ENCODE assay signal across 14 cellular contexts in the genomic region with DNA sequence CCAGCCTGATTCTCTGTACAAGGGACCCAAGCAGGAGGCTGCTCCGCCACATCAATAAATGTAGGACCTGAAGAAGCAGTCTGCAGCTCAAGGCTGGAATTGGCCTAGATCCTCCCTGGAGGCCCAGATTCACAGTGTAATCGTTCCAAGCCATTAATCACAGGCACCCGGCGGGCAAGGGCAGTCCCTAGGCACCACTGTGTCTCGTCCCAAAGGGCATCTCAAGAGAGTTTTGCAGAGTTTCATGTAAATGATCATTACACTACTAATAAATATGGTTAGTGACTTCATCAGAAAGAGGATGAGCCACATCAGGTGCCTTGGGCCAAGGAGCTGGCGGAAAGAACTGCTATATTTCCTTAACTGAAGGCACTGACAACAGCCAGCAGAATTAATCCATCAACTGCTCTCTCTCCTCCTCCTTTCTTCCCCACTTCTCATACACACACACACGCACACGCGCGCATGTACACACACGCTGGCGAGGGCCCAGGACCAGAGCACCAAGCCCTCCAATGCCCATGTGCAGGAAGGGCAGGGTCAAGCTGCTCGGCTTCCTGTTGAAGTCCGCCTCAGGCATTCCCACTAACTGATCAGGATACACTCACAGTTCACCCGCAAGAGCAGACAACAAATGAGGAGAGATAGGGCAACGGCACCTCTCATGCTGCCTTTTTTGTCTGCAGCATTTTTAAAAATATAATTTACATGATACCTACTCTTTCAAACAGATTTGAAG. TPM values are rescaled to one million over a fixed set of nuclear protein-coding genes. Genes with fewer than 3 reads are reported as not detected.
A peak's percentile ranks its signal among the peaks of the same experiment; 100 is the strongest.
DNase-seq lines count a peak whose midpoint lies in the region; ATAC-seq and TF ChIP-seq lines count a peak whose summit lies in the region.
"Had no signal": no experiment of that assay in that cellular context is flagged by ENCODE, and none has a peak within 500 bp of the region (broad histone marks: within the 10 kb centered on the region; RNA-seq: fewer than 3 reads in every experiment).

No MANE protein-coding gene starts in this region.

- no peak overlapping the region for H3K56ac ChIP-seq in H9 (ENCODE audit: insufficient read length, low read depth, low read length)

- H3K4me3 ChIP-seq in left ventricle myocardium inferior (no peak overlapping the region), transverse colon (no peak overlapping the region)
- H3K4me3 ChIP-seq: pancreas had no signal

- no peak overlapping the region for H3K9ac ChIP-seq in H9 (ENCODE audit: extremely low read depth, insufficient read length, low read length)

- TF ChIP-seq POLR2A in transverse colon (IDR thresholded peaks at IDR 0.05): no peak

- H3K4me1 ChIP-seq in H9 (ENCODE audit: insufficient read depth, low read length): no peaks in the 10 kb centered on the region
- peaks cover 40% of the 10 kb centered on the region for H3K4me1 ChIP-seq in left ventricle myocardium inferior
- peaks cover 0 to 26% (median 8%) of the 10 kb centered on the region in 4 donors for H3K4me1 ChIP-seq in transverse colon

- no peak overlapping the region for H3K18ac ChIP-seq in H9 (ENCODE audit: insufficient read length, low read depth, low read length)

- H2BK120ac ChIP-seq in H9 (ENCODE audit: low read depth, low read length, poor library complexity, severe bottlenecking): no peak overlapping the region

- no peaks in the 10 kb centered on the region for H4K20me1 ChIP-seq in H9 (ENCODE audit: control insufficient read depth, insufficient read depth, insufficient read length)

- H3K27ac ChIP-seq in H9 (ENCODE audit: insufficient read length, low read depth, low read length) (no peak overlapping the region), left ventricle myocardium inferior (replicated peaks) (peak overlapping the region; percentile 60), transverse colon (no peak overlapping the region), substantia nigra (ENCODE audit: low read depth, low read length, poor library complexity, severe bottlenecking) (no peak overlapping the region)
- H3K27ac ChIP-seq: pancreas had no signal

- H3K27me3 Mint-ChIP-seq in H9 (ENCODE audit: low read depth) (no peaks in the 10 kb centered on the region), T-helper 17 cell (no peaks in the 10 kb centered on the region)
- H3K27me3 Mint-ChIP-seq: activated CD4-positive, alpha-beta T cell treated with anti-CD3 and anti-CD28 coated beads for 36 hours had no signal

- no peak overlapping the region for H3K4ac ChIP-seq in H9 (ENCODE audit: low read depth, low read length)

- H2BK5ac ChIP-seq in H9 (ENCODE audit: insufficient read length, low read length): no peak overlapping the region

- no peak overlapping the region for H3K23ac ChIP-seq in H9 (ENCODE audit: insufficient read length, low read depth, low read length)

- in situ Hi-C loops in transverse colon (cut with MboI; ENCODE audit: low pct_ligation_motif_present in 1 of 4, low pct_unique_long_range_greater_than_20kb in 1 of 4, low sequenced_read_pairs in 3 of 4): no loop called here

- peak overlapping the region in 2 of 3 experiments; percentile 34 to 89; a peak in 4 of 7 replicates for H3K27ac Mint-ChIP-seq in H9
- H3K27ac Mint-ChIP-seq in T-helper 17 cell: peak overlapping the region; percentile 39
- H3K27ac Mint-ChIP-seq: activated CD4-positive, alpha-beta T cell treated with anti-CD3 and anti-CD28 coated beads for 36 hours had no signal

- H3K36me3 Mint-ChIP-seq in H9 (ENCODE audit: insufficient read depth in 1 of 3, low read depth in 3 of 3) (no peaks in the 10 kb centered on the region; a peak in 2 of 7 replicates), T-helper 17 cell (ENCODE audit: low read depth) (peaks cover 3% of the 10 kb centered on the region)

- H3K14ac ChIP-seq in H9 (ENCODE audit: insufficient read depth, low read length): 0 out of 2 replicates have a peak overlapping the region, but pooled peaks have one; percentile 11

- H3K4me1 Mint-ChIP-seq in H9: peaks cover 4 to 15% of the 10 kb centered on the region in 2 experiments
- peaks cover 40% of the 10 kb centered on the region for H3K4me1 Mint-ChIP-seq in T-helper 17 cell

- no peak overlapping the region for H2BK12ac ChIP-seq in H9 (ENCODE audit: insufficient read length, low read depth, low read length)

- H3K9me3 ChIP-seq in H9 (ENCODE audit: control insufficient read depth, low read depth, low read length) (no peaks in the 10 kb centered on the region), T-helper 17 cell (ENCODE audit: control insufficient read depth, low read length, poor library complexity, severe bottlenecking) (no peaks in the 10 kb centered on the region), left ventricle myocardium inferior (replicated peaks) (no peaks in the 10 kb centered on the region), transverse colon (no peaks in the 10 kb centered on the region)
- H3K9me3 ChIP-seq: pancreas had no signal

- intact Hi-C loops in left ventricle myocardium inferior (cut with micrococcal nuclease): no loop called here
- intact Hi-C loops in transverse colon (cut with DNase I; ENCODE audit: low total_unique reads): no loop called here

- no peaks in the 10 kb centered on the region; the same call in 1 of the 2 replicates for H3K79me2 ChIP-seq in H9 (ENCODE audit: insufficient read depth, low read length)

- DNase-seq in H9 (no peak), T-helper 17 cell (no peak), left ventricle myocardium inferior (peak; percentile 43), pulmonary artery endothelial cell (ENCODE audit: low read depth, low spot score) (peak; percentile 87), transverse colon (no peak), substantia nigra (lab: John Stamatoyannopoulos, UW) (no peak)
- DNase-seq in activated T-cell treated with anti-CD3 and anti-CD28 coated beads, Interleukin-2, amount 50 U/mL, for 48 hours: no peak
- DNase-seq: activated CD4-positive, alpha-beta T cell treated with anti-CD3 and anti-CD28 coated beads for 36 hours; activated effector memory CD4-positive, alpha-beta T cell treated with Interleukin-2 at 50 U/mL for 16 hours; central memory CD4-positive, alpha-beta T cell; islet precursor cell; pancreas; SHP77; stimulated activated CD4-positive, alpha-beta T cell treated with anti-CD3 and anti-CD28 coated beads, Interleukin-4, amount 100 ng/mL, for 4 hours had no signal

- H3K4me3 Mint-ChIP-seq in H9 (no peak overlapping the region), T-helper 17 cell (no peak overlapping the region)
- H3K4me3 Mint-ChIP-seq: activated CD4-positive, alpha-beta T cell treated with anti-CD3 and anti-CD28 coated beads for 36 hours had no signal

- no peak for ATAC-seq in T-helper 17 cell
- ATAC-seq: activated CD4-positive, alpha-beta T cell treated with anti-CD3 and anti-CD28 coated beads for 36 hours had no signal

- H3T11ph ChIP-seq in H9 (ENCODE audit: low read length): no peak overlapping the region

- H4K91ac ChIP-seq in H9 (ENCODE audit: insufficient read length, low read depth, low read length): no peak overlapping the region

- no peak overlapping the region for H2BK15ac ChIP-seq in H9 (ENCODE audit: low read depth, low read length)

- H4K5ac ChIP-seq in H9 (ENCODE audit: insufficient read length, low read depth, low read length): no peak overlapping the region

- WGBS in H9 (ENCODE audit: extremely low coverage, insufficient read length, low lambda C conversion rate): no CpG with 5 or more reads among the region's 16 CpGs
- 79 to 88% methylated on average over 3 to 16 of the region's 16 CpGs for WGBS in transverse colon (ENCODE audit: low coverage in 1 of 2), 2 donors

- no peaks in the 10 kb centered on the region for H3K27me3 ChIP-seq in H9 (ENCODE audit: insufficient read depth, low read length)
- H3K27me3 ChIP-seq in left ventricle myocardium inferior (ENCODE audit: low read depth): no peaks in the 10 kb centered on the region
- no peaks in the 10 kb centered on the region for H3K27me3 ChIP-seq in transverse colon
- H3K27me3 ChIP-seq: pancreas had no signal

- no peaks in the 10 kb centered on the region for H3K36me3 ChIP-seq in left ventricle myocardium inferior
- no peaks in the 10 kb centered on the region for H3K36me3 ChIP-seq in transverse colon
- H3K36me3 ChIP-seq: pancreas had no signal

- no peak overlapping the region for H2AK5ac ChIP-seq in H9 (ENCODE audit: insufficient read length, low read length)

- peaks cover 3% of the 10 kb centered on the region for H3K79me1 ChIP-seq in H9 (ENCODE audit: insufficient read depth, low read depth, low read length, poor library complexity, severe bottlenecking)

- no peak overlapping the region for H3K4me2 ChIP-seq in H9 (ENCODE audit: insufficient read depth, insufficient read length, low read length)

- no peak overlapping the region for H4K8ac ChIP-seq in H9 (replicated peaks; ENCODE audit: insufficient read length, low read depth, low read length)

- H3K9me3 Mint-ChIP-seq in H9: no peaks in the 10 kb centered on the region

- H3K23me2 ChIP-seq in H9 (ENCODE audit: insufficient read length, low read depth, low read length, poor library complexity, severe bottlenecking): no peaks in the 10 kb centered on the region

- TF ChIP-seq EP300 in transverse colon (IDR thresholded peaks at IDR 0.05; ENCODE audit: low read depth): no peak

- TF ChIP-seq CTCF in H9 (conservative IDR thresholded peaks at IDR 0.05) (no peak), left ventricle myocardium inferior (IDR thresholded peaks at IDR 0.05; ENCODE audit: borderline replicate concordance) (no peak), transverse colon (IDR thresholded peaks at IDR 0.05) (no peak)

- no peak overlapping the region for H2AFZ ChIP-seq in H9 (ENCODE audit: low read length)

- no peak overlapping the region for H2BK20ac ChIP-seq in H9 (ENCODE audit: low read depth, low read length, poor library complexity, severe bottlenecking)

RNA-seq across cellular contexts. Expression of gene GNAQ, which starts 33.8 kb away (rescaled TPM):
- total RNA-seq in H9 (2021) (48.6 and 51.5 TPM in 2 replicates), T-helper 17 cell (10 to 100 TPM; 57.1 to 68.1 TPM), left ventricle myocardium inferior (15.2 TPM), pulmonary artery endothelial cell (37.2 and 39.8 TPM in 2 replicates), transverse colon (10 to 100 TPM; 36.3 to 54.9 (median 47.1) TPM)

Comparison
In these comparisons a context has a peak if more than half of its experiments do, and no peak if none do; other contexts are left out.
1. DNase-seq: peak in left ventricle myocardium inferior (single experiment) and pulmonary artery endothelial cell (single experiment); none in H9 (single experiment), T-helper 17 cell (0 of 3), activated T-cell treated with anti-CD3 and anti-CD28 coated beads, Interleukin-2, amount 50 U/mL, for 48 hours (0 of 2), transverse colon (single experiment) and substantia nigra (0 of 49).